Comparison of ENCODE assay signal across 2 cellular contexts in the genomic region with DNA sequence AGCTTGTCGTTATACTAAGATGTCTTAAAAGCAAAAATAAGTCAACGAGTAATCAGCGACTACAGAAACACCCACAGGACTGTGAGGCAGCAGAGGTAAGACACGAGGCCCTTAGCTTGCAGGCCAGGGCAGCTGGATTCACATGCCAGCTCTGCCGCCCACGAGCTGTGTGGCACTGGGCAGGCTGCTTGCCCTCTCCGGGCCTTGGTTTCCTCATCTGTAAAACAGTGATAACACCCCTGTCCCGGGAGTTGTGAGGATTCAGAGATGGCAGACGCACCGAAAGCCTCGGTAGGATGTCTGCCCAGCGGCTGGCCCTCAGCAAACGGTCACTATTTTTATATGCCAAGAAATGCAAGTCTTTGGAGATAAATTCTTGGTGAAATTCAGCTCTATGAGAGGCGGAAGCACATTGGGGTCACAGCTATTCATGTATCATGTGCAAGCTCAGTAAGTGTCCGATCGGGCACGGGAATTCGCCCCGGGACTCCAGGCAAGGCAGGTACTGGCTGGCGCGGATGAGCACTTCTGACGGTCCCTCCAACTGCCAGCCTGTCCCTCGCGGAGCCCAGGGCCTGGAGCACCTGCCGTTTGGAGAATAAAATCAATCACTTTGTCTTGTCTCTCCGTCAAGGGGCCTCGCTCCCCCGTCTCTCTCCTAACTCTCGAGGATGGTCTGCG.
TF ChIP-seq lines count a peak whose summit lies in the region.

No MANE protein-coding gene starts in this region.

TF ChIP-seq in HCT116, 20 proteins besides CTCF, POLR2A, EP300 and RAD21:
- no peak for TF ChIP-seq SRF (IDR thresholded peaks at IDR 0.05; ENCODE audit: low read depth)
- TF ChIP-seq, protein P1, sequence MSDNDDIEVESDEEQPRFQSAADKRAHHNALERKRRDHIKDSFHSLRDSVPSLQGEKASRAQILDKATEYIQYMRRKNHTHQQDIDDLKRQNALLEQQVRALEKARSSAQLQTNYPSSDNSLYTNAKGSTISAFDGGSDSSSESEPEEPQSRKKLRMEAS (IDR thresholded peaks at IDR 0.05) = no peak
- TF ChIP-seq, protein P2, sequence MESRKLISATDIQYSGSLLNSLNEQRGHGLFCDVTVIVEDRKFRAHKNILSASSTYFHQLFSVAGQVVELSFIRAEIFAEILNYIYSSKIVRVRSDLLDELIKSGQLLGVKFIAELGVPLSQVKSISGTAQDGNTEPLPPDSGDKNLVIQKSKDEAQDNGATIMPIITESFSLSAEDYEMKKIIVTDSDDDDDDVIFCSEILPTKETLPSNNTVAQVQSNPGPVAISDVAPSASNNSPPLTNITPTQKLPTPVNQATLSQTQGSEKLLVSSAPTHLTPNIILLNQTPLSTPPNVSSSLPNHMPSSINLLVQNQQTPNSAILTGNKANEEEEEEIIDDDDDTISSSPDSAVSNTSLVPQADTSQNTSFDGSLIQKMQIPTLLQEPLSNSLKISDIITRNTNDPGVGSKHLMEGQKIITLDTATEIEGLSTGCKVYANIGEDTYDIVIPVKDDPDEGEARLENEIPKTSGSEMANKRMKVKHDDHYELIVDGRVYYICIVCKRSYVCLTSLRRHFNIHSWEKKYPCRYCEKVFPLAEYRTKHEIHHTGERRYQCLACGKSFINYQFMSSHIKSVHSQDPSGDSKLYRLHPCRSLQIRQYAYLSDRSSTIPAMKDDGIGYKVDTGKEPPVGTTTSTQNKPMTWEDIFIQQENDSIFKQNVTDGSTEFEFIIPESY (IDR thresholded peaks at IDR 0.05; ENCODE audit: extremely low read depth, insufficient replicate concordance, low read length) = no peak
- no peak for TF ChIP-seq ELF1 (IDR thresholded peaks at IDR 0.05; ENCODE audit: borderline replicate concordance, low read depth)
- TF ChIP-seq, protein P3, sequence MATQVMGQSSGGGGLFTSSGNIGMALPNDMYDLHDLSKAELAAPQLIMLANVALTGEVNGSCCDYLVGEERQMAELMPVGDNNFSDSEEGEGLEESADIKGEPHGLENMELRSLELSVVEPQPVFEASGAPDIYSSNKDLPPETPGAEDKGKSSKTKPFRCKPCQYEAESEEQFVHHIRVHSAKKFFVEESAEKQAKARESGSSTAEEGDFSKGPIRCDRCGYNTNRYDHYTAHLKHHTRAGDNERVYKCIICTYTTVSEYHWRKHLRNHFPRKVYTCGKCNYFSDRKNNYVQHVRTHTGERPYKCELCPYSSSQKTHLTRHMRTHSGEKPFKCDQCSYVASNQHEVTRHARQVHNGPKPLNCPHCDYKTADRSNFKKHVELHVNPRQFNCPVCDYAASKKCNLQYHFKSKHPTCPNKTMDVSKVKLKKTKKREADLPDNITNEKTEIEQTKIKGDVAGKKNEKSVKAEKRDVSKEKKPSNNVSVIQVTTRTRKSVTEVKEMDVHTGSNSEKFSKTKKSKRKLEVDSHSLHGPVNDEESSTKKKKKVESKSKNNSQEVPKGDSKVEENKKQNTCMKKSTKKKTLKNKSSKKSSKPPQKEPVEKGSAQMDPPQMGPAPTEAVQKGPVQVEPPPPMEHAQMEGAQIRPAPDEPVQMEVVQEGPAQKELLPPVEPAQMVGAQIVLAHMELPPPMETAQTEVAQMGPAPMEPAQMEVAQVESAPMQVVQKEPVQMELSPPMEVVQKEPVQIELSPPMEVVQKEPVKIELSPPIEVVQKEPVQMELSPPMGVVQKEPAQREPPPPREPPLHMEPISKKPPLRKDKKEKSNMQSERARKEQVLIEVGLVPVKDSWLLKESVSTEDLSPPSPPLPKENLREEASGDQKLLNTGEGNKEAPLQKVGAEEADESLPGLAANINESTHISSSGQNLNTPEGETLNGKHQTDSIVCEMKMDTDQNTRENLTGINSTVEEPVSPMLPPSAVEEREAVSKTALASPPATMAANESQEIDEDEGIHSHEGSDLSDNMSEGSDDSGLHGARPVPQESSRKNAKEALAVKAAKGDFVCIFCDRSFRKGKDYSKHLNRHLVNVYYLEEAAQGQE (IDR thresholded peaks at IDR 0.05; ENCODE audit: low read depth) = no peak
- TF ChIP-seq CBX3 (IDR thresholded peaks at IDR 0.05; ENCODE audit: low read depth) = no peak
- TF ChIP-seq, protein P4, sequence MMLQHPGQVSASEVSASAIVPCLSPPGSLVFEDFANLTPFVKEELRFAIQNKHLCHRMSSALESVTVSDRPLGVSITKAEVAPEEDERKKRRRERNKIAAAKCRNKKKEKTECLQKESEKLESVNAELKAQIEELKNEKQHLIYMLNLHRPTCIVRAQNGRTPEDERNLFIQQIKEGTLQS (IDR thresholded peaks at IDR 0.05) = no peak
- no peak for TF ChIP-seq EZH2phosphoT487 (IDR thresholded peaks at IDR 0.05; ENCODE audit: borderline replicate concordance)
- no peak for TF ChIP-seq EZH2 (IDR thresholded peaks at IDR 0.05)
- TF ChIP-seq YY1 (IDR thresholded peaks at IDR 0.05; ENCODE audit: extremely low read depth, insufficient replicate concordance, low read depth, low read length) = no peak
- no peak for TF ChIP-seq SIN3A (IDR thresholded peaks at IDR 0.05; ENCODE audit: low read depth)

TF ChIP-seq in K562, 482 proteins besides CTCF, POLR2A, EP300 and RAD21:
- TF ChIP-seq GABPB1 (CRISPR knock-in tag; IDR thresholded peaks at IDR 0.05) = 0 out of 2 replicates have a peak, but pooled peaks have one; percentile 39
- TF ChIP-seq CBX3 (IDR thresholded peaks at IDR 0.05; ENCODE audit: borderline replicate concordance in 1 of 2, low read length in 2 of 2) = no peak
- TF ChIP-seq, protein P3 (CRISPR knock-in tag; IDR thresholded peaks at IDR 0.05; ENCODE audit: low read depth) = no peak
- TF ChIP-seq, protein P4 (IDR thresholded peaks at IDR 0.05) = no peak
- TF ChIP-seq, protein P4 (CRISPR knock-in tag; conservative IDR thresholded peaks at IDR 0.05) = no peak
- TF ChIP-seq, protein P5, sequence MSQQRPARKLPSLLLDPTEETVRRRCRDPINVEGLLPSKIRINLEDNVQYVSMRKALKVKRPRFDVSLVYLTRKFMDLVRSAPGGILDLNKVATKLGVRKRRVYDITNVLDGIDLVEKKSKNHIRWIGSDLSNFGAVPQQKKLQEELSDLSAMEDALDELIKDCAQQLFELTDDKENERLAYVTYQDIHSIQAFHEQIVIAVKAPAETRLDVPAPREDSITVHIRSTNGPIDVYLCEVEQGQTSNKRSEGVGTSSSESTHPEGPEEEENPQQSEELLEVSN (IDR thresholded peaks at IDR 0.05; ENCODE audit: borderline replicate concordance in 1 of 2, extremely low read depth in 1 of 2, insufficient read depth in 1 of 2, insufficient read length in 1 of 2, low read depth in 1 of 2, low read length in 1 of 2, poor library complexity in 1 of 2, severe bottlenecking in 1 of 2) = peak in 1 of 2 experiments; percentile 22
- TF ChIP-seq, protein P6, sequence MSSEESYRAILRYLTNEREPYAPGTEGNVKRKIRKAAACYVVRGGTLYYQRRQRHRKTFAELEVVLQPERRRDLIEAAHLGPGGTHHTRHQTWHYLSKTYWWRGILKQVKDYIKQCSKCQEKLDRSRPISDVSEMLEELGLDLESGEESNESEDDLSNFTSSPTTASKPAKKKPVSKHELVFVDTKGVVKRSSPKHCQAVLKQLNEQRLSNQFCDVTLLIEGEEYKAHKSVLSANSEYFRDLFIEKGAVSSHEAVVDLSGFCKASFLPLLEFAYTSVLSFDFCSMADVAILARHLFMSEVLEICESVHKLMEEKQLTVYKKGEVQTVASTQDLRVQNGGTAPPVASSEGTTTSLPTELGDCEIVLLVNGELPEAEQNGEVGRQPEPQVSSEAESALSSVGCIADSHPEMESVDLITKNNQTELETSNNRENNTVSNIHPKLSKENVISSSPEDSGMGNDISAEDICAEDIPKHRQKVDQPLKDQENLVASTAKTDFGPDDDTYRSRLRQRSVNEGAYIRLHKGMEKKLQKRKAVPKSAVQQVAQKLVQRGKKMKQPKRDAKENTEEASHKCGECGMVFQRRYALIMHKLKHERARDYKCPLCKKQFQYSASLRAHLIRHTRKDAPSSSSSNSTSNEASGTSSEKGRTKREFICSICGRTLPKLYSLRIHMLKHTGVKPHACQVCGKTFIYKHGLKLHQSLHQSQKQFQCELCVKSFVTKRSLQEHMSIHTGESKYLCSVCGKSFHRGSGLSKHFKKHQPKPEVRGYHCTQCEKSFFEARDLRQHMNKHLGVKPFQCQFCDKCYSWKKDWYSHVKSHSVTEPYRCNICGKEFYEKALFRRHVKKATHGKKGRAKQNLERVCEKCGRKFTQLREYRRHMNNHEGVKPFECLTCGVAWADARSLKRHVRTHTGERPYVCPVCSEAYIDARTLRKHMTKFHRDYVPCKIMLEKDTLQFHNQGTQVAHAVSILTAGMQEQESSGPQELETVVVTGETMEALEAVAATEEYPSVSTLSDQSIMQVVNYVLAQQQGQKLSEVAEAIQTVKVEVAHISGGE (CRISPR knock-in tag; IDR thresholded peaks at IDR 0.05) = 0 out of 6 replicates have a peak, but pooled peaks of 1 of the 3 experiments have one; percentile 29
- no peak for TF ChIP-seq CSDE1 (IDR thresholded peaks at IDR 0.05)
